In the genomic region with DNA sequence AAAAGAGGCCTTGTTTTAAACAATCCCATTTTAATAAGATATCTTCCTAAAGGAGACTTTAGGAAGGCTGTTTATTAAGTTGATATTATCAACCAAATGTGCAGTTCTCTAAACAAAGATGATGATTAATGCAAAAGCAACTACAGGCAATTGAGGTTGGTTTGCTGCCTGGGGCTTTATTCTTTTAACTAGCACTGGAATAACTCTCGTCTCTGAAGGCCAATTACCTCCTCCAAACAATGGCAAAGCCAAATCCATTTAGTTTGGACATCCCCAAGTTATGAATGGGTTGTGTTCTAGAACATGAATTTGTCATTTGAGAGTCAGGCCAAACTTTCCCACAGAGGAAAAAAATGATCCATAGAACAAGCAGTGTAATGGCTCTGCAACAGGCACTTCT, we compare ENCODE assay signal across 15 cellular contexts.
"Had no signal": no experiment of that assay in that cellular context is flagged by ENCODE, and none has a peak within 500 bp of the region (broad histone marks: within the 10 kb centered on the region; RNA-seq: fewer than 3 reads in every experiment).

No MANE protein-coding gene starts in this region.

- H3K4me3 ChIP-seq: colonic mucosa, lung, prostate gland had no signal

- H3K4me1 ChIP-seq: colonic mucosa, prostate gland had no signal

- H3K27ac ChIP-seq: colonic mucosa, epithelial cell of prostate, prostate gland had no signal

- H3K9me3 ChIP-seq: colonic mucosa, prostate gland had no signal

- H3K27me3 ChIP-seq: colonic mucosa had no signal

- DNase-seq: activated CD4-positive, alpha-beta T cell treated with anti-CD3 and anti-CD28 coated beads for 48 hours; activated CD8-positive, alpha-beta memory T cell treated with anti-CD3 and anti-CD28 coated beads, Interleukin-2, amount 50 U/mL, for 48 hours; activated CD8-positive, alpha-beta T cell treated with anti-CD3 and anti-CD28 coated beads, Interleukin-2, amount 10 ng/mL, durations not matched to agents 7 days and 5 days; aorta; caudate nucleus; colonic mucosa; effector CD4-positive, alpha-beta T cell; immature natural killer cell; left colon; naive thymus-derived CD4-positive, alpha-beta T cell; stimulated activated CD4-positive, alpha-beta T cell treated with anti-CD3 and anti-CD28 coated beads, Interleukin-2, amount 100 ng/mL, for 48 hours; stimulated activated naive CD4-positive, alpha-beta T cell treated with Interleukin-2 at 50 U/mL for 16 hours had no signal

- H3K36me3 ChIP-seq: colonic mucosa, prostate gland had no signal
